In genomic region chr2:125658583-125658982, GRCh38 we compare ENCODE assay signal across 29 cellular contexts.
"Had no signal": no experiment of that assay in that cellular context is flagged by ENCODE, and none has a peak within 500 bp of the region (broad histone marks: within the 10 kb centered on the region; RNA-seq: fewer than 3 reads in every experiment).

No MANE protein-coding gene starts in this region.

- H3K9me3 ChIP-seq: SJCRH30 had no signal

- H3K4me3 Mint-ChIP-seq: T-cell had no signal

- DNase-seq: MM.1S, MV-4-11, NCI-H1092, NCI-H1105, NCI-H1417 treated with DMSO at 0.1 percent for 48 hours, NCI-H1436 treated with DMSO at 0.1 percent for 48 hours, NCI-H1694 treated with DMSO at 0.1 percent for 48 hours, NCI-H187 treated with DMSO at 0.1 percent for 48 hours, NCI-H2029, NCI-H2081, NCI-H2171 treated with DMSO at 0.1 percent for 48 hours, NCI-H226, NCI-H446 treated with DMSO at 0.1 percent for 48 hours, NCI-H510A, NCI-H524, NCI-H526, NCI-H69, NCI-H748 treated with DMSO at 0.1 percent for 48 hours, NCI-H82, PC-9, SHP77, SIG-M5, SJCRH30, T-cell had no signal

- H3K27ac ChIP-seq: PC-9, RWPE1, SJCRH30, SK-N-MC had no signal

- ATAC-seq: Panc1, Right ventricle myocardium inferior, SK-N-SH treated with all-trans-retinoic acid at 6 μM for 48 hours, T-cell had no signal

- H3K27ac Mint-ChIP-seq: T-cell had no signal

- H3K36me3 Mint-ChIP-seq: T-cell had no signal

- H3K4me2 ChIP-seq: PC-9 had no signal

- H3K4me1 ChIP-seq: SJCRH30 had no signal

- H2AFZ ChIP-seq: PC-9 had no signal

- H3K27me3 ChIP-seq: SJCRH30 had no signal

- H3K27me3 Mint-ChIP-seq: T-cell had no signal

- H3K4me3 ChIP-seq: PC-9, SJCRH30, SK-N-MC had no signal

- H3K36me3 ChIP-seq: SJCRH30 had no signal

- H3K4me1 Mint-ChIP-seq: T-cell had no signal
